In genomic region chr7:99098824-99099498, GRCh38 we compare ENCODE assay signal across 11 cellular contexts. TPM values are rescaled to one million over a fixed set of nuclear protein-coding genes. Genes with fewer than 3 reads are reported as not detected.
DNase-seq lines count a peak whose midpoint lies in the region; ATAC-seq and TF ChIP-seq lines count a peak whose summit lies in the region.
"Had no signal": no experiment of that assay in that cellular context is flagged by ENCODE, and none has a peak within 500 bp of the region (broad histone marks: within the 10 kb centered on the region; RNA-seq: fewer than 3 reads in every experiment).

No MANE protein-coding gene starts in this region.

- peak overlapping the region in 1 of 11 experiments; percentile 9; a peak in 3 of 22 replicates for H3K27ac ChIP-seq in BLaER1 treated with 17β-estradiol and CSF1 and Interleukin-3, amounts not matched to agents 10 nM and 100 nM

- TF ChIP-seq CTCF in neural crest cell (conservative IDR thresholded peaks at IDR 0.05), result no peak

- peaks cover 2% of the 10 kb centered on the region for H3K9me3 Mint-ChIP-seq in neural crest cell
- H3K9me3 Mint-ChIP-seq in stimulated activated naive B cell treated with anti-CD40 and anti-IgM and Interleukin-4, amounts not matched to agents 10 μg/mL and 1 μg/mL and 100 μg/mL, for 72 hours, result peaks cover 14 to 16% of the 10 kb centered on the region in 2 donors

- DNase-seq in RPMI7951 (ENCODE audit: low read depth) (peak; percentile 86), fibroblast of peridontal ligament (ENCODE audit: extremely low read depth) (peak; percentile 85), neural crest cell (ENCODE audit: low read depth, low spot score) (no peak), NCI-H1436 treated with DMSO at 0.1 percent for 48 hours (lab: John Stamatoyannopoulos, UW) (no peak), UCSD-AML1 (lab: John Stamatoyannopoulos, UW; ENCODE audit: unreplicated experiment) (no peak)
- DNase-seq in stimulated activated naive B cell treated with anti-CD40 and anti-IgM and Interleukin-4, amounts not matched to agents 10 μg/mL and 1 μg/mL and 100 μg/mL, for 72 hours, result no peak
- DNase-seq: activated B cell treated with CpG ODN at 0.5 μM for 24 hours; CD4-positive, alpha-beta T cell; cerebellar nuclear complex had no signal

- H4K20me1 ChIP-seq in BLaER1 treated with 17β-estradiol and CSF1 and Interleukin-3, amounts not matched to agents 10 nM and 100 nM, result peaks cover 0 to 36% (median 4%) of the 10 kb centered on the region in 11 experiments; a peak in 11 of 22 replicates

- peaks cover 49 to 86% (median 78%) of the 10 kb centered on the region in 11 experiments for H3K9me3 ChIP-seq in BLaER1 treated with 17β-estradiol and CSF1 and Interleukin-3, amounts not matched to agents 10 nM and 100 nM (replicated peaks in 1 of 11)

- peak overlapping the region; percentile 1 for H3K27ac Mint-ChIP-seq in neural crest cell (ENCODE audit: unreplicated experiment)
- H3K27ac Mint-ChIP-seq in stimulated activated naive B cell treated with anti-CD40 and anti-IgM and Interleukin-4, amounts not matched to agents 10 μg/mL and 1 μg/mL and 100 μg/mL, for 72 hours, result no peak overlapping the region
- H3K27ac Mint-ChIP-seq: activated B cell treated with CpG ODN at 0.5 μM for 24 hours; CD4-positive, alpha-beta T cell had no signal

- H3K4me3 Mint-ChIP-seq in neural crest cell, result peak overlapping the region; percentile 64
- no peak overlapping the region for H3K4me3 Mint-ChIP-seq in stimulated activated naive B cell treated with anti-CD40 and anti-IgM and Interleukin-4, amounts not matched to agents 10 μg/mL and 1 μg/mL and 100 μg/mL, for 72 hours
- H3K4me3 Mint-ChIP-seq: activated B cell treated with CpG ODN at 0.5 μM for 24 hours; CD4-positive, alpha-beta T cell had no signal

- no peak overlapping the region for H3K9ac ChIP-seq in BLaER1 treated with 17β-estradiol and CSF1 and Interleukin-3, amounts not matched to agents 10 nM and 100 nM

- H3K36me3 ChIP-seq in BLaER1 treated with 17β-estradiol and CSF1 and Interleukin-3, amounts not matched to agents 10 nM and 100 nM, result peaks cover 39 to 83% (median 65%) of the 10 kb centered on the region in 11 experiments

- H3K27me3 Mint-ChIP-seq in neural crest cell (ENCODE audit: low read depth), result no peaks in the 10 kb centered on the region
- no peaks in the 10 kb centered on the region for H3K27me3 Mint-ChIP-seq in stimulated activated naive B cell treated with anti-CD40 and anti-IgM and Interleukin-4, amounts not matched to agents 10 μg/mL and 1 μg/mL and 100 μg/mL, for 72 hours
- H3K27me3 Mint-ChIP-seq: activated B cell treated with CpG ODN at 0.5 μM for 24 hours; CD4-positive, alpha-beta T cell had no signal

- peaks cover 3% of the 10 kb centered on the region for H3K36me3 Mint-ChIP-seq in neural crest cell (ENCODE audit: low read depth)
- peaks cover 19 to 40% of the 10 kb centered on the region in 2 donors for H3K36me3 Mint-ChIP-seq in stimulated activated naive B cell treated with anti-CD40 and anti-IgM and Interleukin-4, amounts not matched to agents 10 μg/mL and 1 μg/mL and 100 μg/mL, for 72 hours

- H3K4me1 ChIP-seq in BLaER1 treated with 17β-estradiol and CSF1 and Interleukin-3, amounts not matched to agents 10 nM and 100 nM, result peaks cover 19 to 44% (median 24%) of the 10 kb centered on the region in 10 experiments

- no peak for ATAC-seq in stimulated activated naive B cell treated with anti-CD40 and anti-IgM and Interleukin-4, amounts not matched to agents 10 μg/mL and 1 μg/mL and 100 μg/mL, for 72 hours (replicated peaks)
- ATAC-seq in HG03378 (IDR thresholded peaks at IDR 0.05; ENCODE audit: unreplicated experiment), result no peak

- peak overlapping the region in 2 of 10 experiments; percentile 6 to 9; a peak in 2 of 20 replicates for H3K4me3 ChIP-seq in BLaER1 treated with 17β-estradiol and CSF1 and Interleukin-3, amounts not matched to agents 10 nM and 100 nM

- H3K4me2 ChIP-seq in BLaER1 treated with 17β-estradiol and CSF1 and Interleukin-3, amounts not matched to agents 10 nM and 100 nM, result peak overlapping the region in 7 of 11 experiments; percentile 9 to 32 (median 15); a peak in 8 of 22 replicates

- H3K4me1 Mint-ChIP-seq in neural crest cell, result peaks cover 49% of the 10 kb centered on the region
- peaks cover 18 to 23% of the 10 kb centered on the region in 2 donors for H3K4me1 Mint-ChIP-seq in stimulated activated naive B cell treated with anti-CD40 and anti-IgM and Interleukin-4, amounts not matched to agents 10 μg/mL and 1 μg/mL and 100 μg/mL, for 72 hours

- no peaks in the 10 kb centered on the region for H3K27me3 ChIP-seq in BLaER1 treated with 17β-estradiol and CSF1 and Interleukin-3, amounts not matched to agents 10 nM and 100 nM

RNA-seq across cellular contexts. Expression of gene SMURF1, which starts 44.9 kb away (rescaled TPM):
- total RNA-seq in RPMI7951 (2014; rRNA removed; shearing (Covaris generic)), result 14.5 and 15.9 TPM in 2 replicates
- 24.5 and 24.6 TPM in 2 replicates for total RNA-seq in neural crest cell

Comparison
In these comparisons a context has a peak if more than half of its experiments do, and no peak if none do; other contexts are left out.
1. DNase-seq: peak in RPMI7951 (single experiment) and fibroblast of peridontal ligament (single experiment); none in neural crest cell (single experiment), NCI-H1436 treated with DMSO at 0.1 percent for 48 hours (single experiment), UCSD-AML1 (single experiment) and stimulated activated naive B cell treated with anti-CD40 and anti-IgM and Interleukin-4, amounts not matched to agents 10 μg/mL and 1 μg/mL and 100 μg/mL, for 72 hours (single experiment).